Comparison of ENCODE assay signal across 24 cellular contexts in genomic region chr17:19705201-19705600, GRCh38. TPM values are rescaled to one million over a fixed set of nuclear protein-coding genes. Genes with fewer than 3 reads are reported as not detected.
DNase-seq lines count a peak whose midpoint lies in the region; ATAC-seq and TF ChIP-seq lines count a peak whose summit lies in the region.
"Had no signal": no experiment of that assay in that cellular context is flagged by ENCODE, and none has a peak within 500 bp of the region (broad histone marks: within the 10 kb centered on the region; RNA-seq: fewer than 3 reads in every experiment).

No MANE protein-coding gene starts in this region.

- TF ChIP-seq EP300 in esophagus muscularis mucosa (IDR thresholded peaks at IDR 0.05): no peak

- TF ChIP-seq CTCF in right atrium auricular region (IDR thresholded peaks at IDR 0.05) (no peak), esophagus muscularis mucosa (IDR thresholded peaks at IDR 0.05) (no peak)

- no peaks in the 10 kb centered on the region for H3K27me3 ChIP-seq in right atrium auricular region
- no peaks in the 10 kb centered on the region for H3K27me3 ChIP-seq in esophagus muscularis mucosa
- H3K27me3 ChIP-seq: BE2C had no signal

- DNase-seq in right atrium auricular region (ENCODE audit: low spot score): peak; percentile 48
- DNase-seq in Right ventricle myocardium inferior (ENCODE audit: missing footprints): no peak
- DNase-seq in esophagus muscularis mucosa (ENCODE audit: extremely low spot score): peak; percentile 57
- DNase-seq in mesenteric fat pad (ENCODE audit: low spot score): peak; percentile 65
- no peak for DNase-seq in NCI-H345 treated with DMSO at 0.1 percent for 48 hours (lab: John Stamatoyannopoulos, UW; ENCODE audit: unreplicated experiment)
- DNase-seq: ACHN; BE2C; CD8-positive, alpha-beta memory T cell; DMS79 treated with DMSO at 0.1 percent for 48 hours; GOT3; NCI-H1048; NCI-H1417; NCI-H1694 treated with DMSO at 0.1 percent for 48 hours; NCI-H2081; NCI-H2227 treated with DMSO at 0.1 percent for 48 hours; NCI-H510A; NCI-H69; SIG-M5 had no signal

- ATAC-seq in Right ventricle myocardium inferior (no peak), esophagus mucosa (no peak), GM18511 (IDR thresholded peaks at IDR 0.05; ENCODE audit: unreplicated experiment) (no peak), GM21723 (IDR thresholded peaks at IDR 0.05; ENCODE audit: unreplicated experiment) (no peak)
- ATAC-seq: Panc1 had no signal

- H3K4me3 ChIP-seq in right atrium auricular region (no peak overlapping the region), esophagus muscularis mucosa (no peak overlapping the region)
- H3K4me3 ChIP-seq: SK-N-MC had no signal

- WGBS in esophagus muscularis mucosa: 91% methylated on average over 12 of the region's 13 CpGs

- H3K27ac ChIP-seq in right atrium auricular region: no peak overlapping the region
- H3K27ac ChIP-seq in esophagus muscularis mucosa (replicated peaks in 1 of 4): no peak overlapping the region
- H3K27ac ChIP-seq: SK-N-MC had no signal

- no peak for TF ChIP-seq POLR2A in esophagus muscularis mucosa (IDR thresholded peaks at IDR 0.05; ENCODE audit: low read depth)

- H3K4me1 ChIP-seq in right atrium auricular region (peaks cover 0 to 18% of the 10 kb centered on the region in 2 donors), esophagus muscularis mucosa (peaks cover 6 to 24% (median 8%) of the 10 kb centered on the region in 4 donors)
- H3K4me1 ChIP-seq: BE2C had no signal

- intact Hi-C loops in Right ventricle myocardium inferior (cut with DNase I) (loop anchor here (10.0 kb wide), 1 partner anchor 50 kb away; no protein-coding TSS in a partner anchor), esophagus muscularis mucosa (cut with DNase I) (no loop called here)

- no peaks in the 10 kb centered on the region for H3K9me3 ChIP-seq in right atrium auricular region
- H3K9me3 ChIP-seq in esophagus muscularis mucosa: no peaks in the 10 kb centered on the region
- H3K9me3 ChIP-seq: BE2C had no signal

- no peaks in the 10 kb centered on the region for H3K36me3 ChIP-seq in right atrium auricular region
- H3K36me3 ChIP-seq in esophagus muscularis mucosa: no peaks in the 10 kb centered on the region
- H3K36me3 ChIP-seq: BE2C had no signal

RNA-seq across cellular contexts. Expression of gene SLC47A2, which starts 11.2 kb away (rescaled TPM):
- total RNA-seq in right atrium auricular region (not detected), Right ventricle myocardium inferior (not detected), esophagus muscularis mucosa (not detected), mesenteric fat pad (not detected), esophagus mucosa (0.92 TPM)
- total RNA-seq: CD8-positive, alpha-beta memory T cell; OCI-LY7 had no signal

RNA-seq across cellular contexts. Expression of gene ALDH3A1, which starts 42.9 kb away (rescaled TPM):
- total RNA-seq in right atrium auricular region (1 to 10 TPM in 1 of 2 donors, under 1 TPM in 1; 0.22 to 1.8 TPM), Right ventricle myocardium inferior (not detected), esophagus muscularis mucosa (1 to 10 TPM in 1 of 4 donors, under 1 TPM in 2, not detected in 1; 0.17 to 1.9 (median 0.42) TPM), mesenteric fat pad (1.3 TPM), esophagus mucosa (194 TPM)
- total RNA-seq: CD8-positive, alpha-beta memory T cell had no signal

RNA-seq across cellular contexts. Expression of gene ALDH3A2, which starts 56.6 kb away (rescaled TPM):
- total RNA-seq in right atrium auricular region (10 to 100 TPM; 45.8 to 52.3 TPM), Right ventricle myocardium inferior (64.4 TPM), esophagus muscularis mucosa (100 to 1,000 TPM; 104 to 182 (median 115) TPM), mesenteric fat pad (107 TPM), esophagus mucosa (98.6 TPM)

Comparison
In these comparisons a context has a peak if more than half of its experiments do, and no peak if none do; other contexts are left out.
1. DNase-seq: peak in right atrium auricular region (single experiment), esophagus muscularis mucosa (single experiment) and mesenteric fat pad (single experiment); none in Right ventricle myocardium inferior (single experiment) and NCI-H345 treated with DMSO at 0.1 percent for 48 hours (single experiment).
2. RNA of gene ALDH3A1, which starts 42.9 kb away (total RNA-seq): 194 TPM in esophagus mucosa (single experiment); 0.22 to 1.8 TPM in right atrium auricular region, 1.3 TPM in mesenteric fat pad (single experiment), 0.17 to 1.9 TPM in esophagus muscularis mucosa and not detected in Right ventricle myocardium inferior (single experiment); every median in the first group is over 10 times any median in the second.